Comparison of ENCODE assay signal across 23 cellular contexts in genomic region chr2:68115965-68116364, GRCh38.
"Had no signal": no experiment of that assay in that cellular context is flagged by ENCODE, and none has a peak within 500 bp of the region (broad histone marks: within the 10 kb centered on the region; RNA-seq: fewer than 3 reads in every experiment).

No MANE protein-coding gene starts in this region.

- H3K4me1 ChIP-seq: gastrocnemius medialis, lower lobe of right lung, psoas muscle, tibial nerve, upper lobe of left lung had no signal

- ATAC-seq: effector memory CD8-positive, alpha-beta T cell; gastrocnemius medialis; heart left ventricle; left cardiac atrium; lower lobe of right lung; naive thymus-derived CD8-positive, alpha-beta T cell; psoas muscle; right cardiac atrium; stimulated activated naive B cell treated with anti-CD40 and anti-IgM and Interleukin-4, amounts not matched to agents 10 μg/mL and 1 μg/mL and 100 μg/mL, for 72 hours had no signal

- H3K9me3 ChIP-seq: gastrocnemius medialis, heart left ventricle, left ventricle myocardium inferior, lower lobe of right lung, psoas muscle, thoracic aorta, tibial nerve, upper lobe of left lung had no signal

- H3K27me3 ChIP-seq: gastrocnemius medialis, heart left ventricle, tibial nerve, upper lobe of left lung had no signal

- H3K36me3 ChIP-seq: gastrocnemius medialis, heart left ventricle, left ventricle myocardium inferior, lower lobe of right lung, thoracic aorta, tibial nerve, upper lobe of left lung had no signal

- H3K27ac ChIP-seq: gastrocnemius medialis, heart left ventricle, left ventricle myocardium inferior, lower lobe of right lung, psoas muscle, skin epidermis, thoracic aorta, tibial nerve, upper lobe of left lung had no signal

- DNase-seq: cortex of kidney; effector memory CD8-positive, alpha-beta T cell; erythroblast; foreskin fibroblast; gastrocnemius medialis; heart left ventricle; hippocampal formation; left cardiac atrium; left ventricle myocardium inferior; lower lobe of right lung; naive thymus-derived CD8-positive, alpha-beta T cell; nephron progenitor cell; nucleus accumbens; posterior cingulate gyrus; psoas muscle; right cardiac atrium; stimulated activated CD4-positive, alpha-beta T cell treated with anti-CD3 and anti-CD28 coated beads, Interleukin-15, amount 100 ng/mL, for 24 hours; stimulated activated CD4-positive, alpha-beta T cell treated with anti-CD3 and anti-CD28 coated beads, Interleukin-2, amount 100 ng/mL, for 48 hours; stimulated activated naive B cell treated with anti-CD40 and anti-IgM and Interleukin-4, amounts not matched to agents 10 μg/mL and 1 μg/mL and 100 μg/mL, for 72 hours had no signal

- H3K4me3 ChIP-seq: gastrocnemius medialis, heart left ventricle, left ventricle myocardium inferior, lower lobe of right lung, psoas muscle, skin epidermis, thoracic aorta, tibial nerve, upper lobe of left lung had no signal
